ENCODE assay signal across 10 cellular contexts in genomic region chr12:122917508-122918227, GRCh38. TPM values are rescaled to one million over a fixed set of nuclear protein-coding genes. Genes with fewer than 3 reads are reported as not detected.
DNase-seq lines count a peak whose midpoint lies in the region; ATAC-seq, FAIRE-seq and TF ChIP-seq lines count a peak whose summit lies in the region.
"Had no signal": no experiment of that assay in that cellular context is flagged by ENCODE, and none has a peak within 500 bp of the region (broad histone marks: within the 10 kb centered on the region; RNA-seq: fewer than 3 reads in every experiment).

No MANE protein-coding gene starts in this region.

- H3K4me3 ChIP-seq in bronchial epithelial cell (ENCODE audit: low read depth, low read length) (no peak overlapping the region), thoracic aorta (peak overlapping the region; percentile 12)

- H3K4me1 ChIP-seq in thoracic aorta (ENCODE audit: control insufficient read depth in 1 of 2, low read depth in 2 of 2): peaks cover 9 to 24% of the 10 kb centered on the region in 2 donors

- in situ Hi-C loops in GM13977 (cut with MboI; ENCODE audit: low pct_unique_long_range_greater_than_20kb, low sequenced_read_pairs, unreplicated experiment): no loop called here

- H3K27ac ChIP-seq in layer of hippocampus (ENCODE audit: low read depth, low read length) (peak overlapping the region; percentile 18), thoracic aorta (peak overlapping the region; percentile 61)

- TF ChIP-seq POLR2A in GM12892 (IDR thresholded peaks at IDR 0.05; ENCODE audit: low read depth, low read length): no peak

- H3K9me3 ChIP-seq in thoracic aorta: no peaks in the 10 kb centered on the region

- peak; percentile 53 for DNase-seq in HT1080 (ENCODE audit: low read depth)
- peak; percentile 62 for DNase-seq in bronchial epithelial cell (ENCODE audit: low read depth)
- DNase-seq in thoracic aorta (ENCODE audit: low spot score): no peak
- DNase-seq in GM12892 (ENCODE audit: insufficient read length): no peak
- DNase-seq in GM13977 (ENCODE audit: low spot score): no peak
- no peak for DNase-seq in NCI-H2029 (lab: John Stamatoyannopoulos, UW)
- DNase-seq: activated CD4-positive, alpha-beta T cell treated with anti-CD3 and anti-CD28 coated beads, Interleukin-2, amount 50 U/mL, for 4 hours; NCI-H446 treated with DMSO at 0.1 percent for 48 hours had no signal

- no peaks in the 10 kb centered on the region for H3K27me3 ChIP-seq in bronchial epithelial cell (ENCODE audit: control insufficient read depth, insufficient read depth, low read length)
- no peaks in the 10 kb centered on the region for H3K27me3 ChIP-seq in layer of hippocampus (ENCODE audit: control insufficient read depth, insufficient read depth, low read length)
- no peaks in the 10 kb centered on the region for H3K27me3 ChIP-seq in thoracic aorta (replicated peaks; ENCODE audit: insufficient read depth)

- TF ChIP-seq CTCF in bronchial epithelial cell (IDR thresholded peaks at IDR 0.05; ENCODE audit: insufficient read depth, low read length, severe bottlenecking) (no peak), thoracic aorta (IDR thresholded peaks at IDR 0.05) (no peak), GM13977 (IDR thresholded peaks at IDR 0.05; ENCODE audit: extremely low read depth, insufficient read depth, missing control alignments) (no peak)

- H3K36me3 ChIP-seq in bronchial epithelial cell (ENCODE audit: control insufficient read depth, insufficient read depth, low read length) (no peaks in the 10 kb centered on the region), thoracic aorta (no peaks in the 10 kb centered on the region)

- FAIRE-seq in bronchial epithelial cell (lab: Jason Lieb, UNC) (no peak), GM12892 (lab: Jason Lieb, UNC) (no peak)

- ATAC-seq in thoracic aorta (ENCODE audit: insufficient number of reproducible peaks, low FRiP score, low read depth): peak; percentile 21
- ATAC-seq in HG02678 (IDR thresholded peaks at IDR 0.05; ENCODE audit: unreplicated experiment): no peak

RNA-seq across cellular contexts. Expression of gene VPS37B, which starts 21.7 kb away (rescaled TPM):
- 62.9 and 87.4 TPM in 2 replicates for total RNA-seq in HT1080 (2014; rRNA removed; shearing (Covaris generic))
- 75.8 and 89.1 TPM in 2 replicates for polyA plus RNA-seq in HT1080 (2015; cell fraction: cytosol; rRNA removed)
- polyA plus RNA-seq in HT1080 (2015; cell fraction: nucleus; rRNA removed): 53.5 and 55.6 TPM in 2 replicates
- 22.7 and 25.0 TPM in 2 replicates for total RNA-seq in bronchial epithelial cell
- total RNA-seq in thoracic aorta: 10 to 100 TPM; 30.9 to 50.1 TPM
- 5.5 TPM for polyA plus RNA-seq in GM12892 (2012; ENCODE audit: missing spikeins)

RNA-seq across cellular contexts. Expression of gene ABCB9, which starts 48.6 kb away (rescaled TPM):
- 23.0 and 32.8 TPM in 2 replicates for total RNA-seq in HT1080 (2014; rRNA removed; shearing (Covaris generic))
- polyA plus RNA-seq in HT1080 (2015; cell fraction: cytosol; rRNA removed): 22.7 and 25.7 TPM in 2 replicates
- polyA plus RNA-seq in HT1080 (2015; cell fraction: nucleus; rRNA removed): 26.2 and 33.0 TPM in 2 replicates
- total RNA-seq in bronchial epithelial cell: 2.3 and 3.4 TPM in 2 replicates
- 1 to 10 TPM; 6.3 to 7.0 TPM for total RNA-seq in thoracic aorta
- 0.40 TPM for polyA plus RNA-seq in GM12892 (2012; ENCODE audit: missing spikeins)

RNA-seq across cellular contexts. Expression of gene OGFOD2, which starts 57.4 kb away (rescaled TPM):
- total RNA-seq in HT1080 (2014; rRNA removed; shearing (Covaris generic)): 19.4 and 22.7 TPM in 2 replicates
- 21.8 and 31.7 TPM in 2 replicates for polyA plus RNA-seq in HT1080 (2015; cell fraction: cytosol; rRNA removed)
- 51.5 and 52.7 TPM in 2 replicates for polyA plus RNA-seq in HT1080 (2015; cell fraction: nucleus; rRNA removed)
- total RNA-seq in bronchial epithelial cell: 15.0 and 17.0 TPM in 2 replicates
- 1 to 10 TPM; 6.6 to 9.6 TPM for total RNA-seq in thoracic aorta
- polyA plus RNA-seq in GM12892 (2012; ENCODE audit: missing spikeins): 8.8 TPM

Comparison
In these comparisons a context has a peak if more than half of its experiments do, and no peak if none do; other contexts are left out.
1. DNase-seq: peak in HT1080 (single experiment) and bronchial epithelial cell (single experiment); none in thoracic aorta (single experiment), GM12892 (single experiment), GM13977 (single experiment) and NCI-H2029 (single experiment).